In the genomic region with DNA sequence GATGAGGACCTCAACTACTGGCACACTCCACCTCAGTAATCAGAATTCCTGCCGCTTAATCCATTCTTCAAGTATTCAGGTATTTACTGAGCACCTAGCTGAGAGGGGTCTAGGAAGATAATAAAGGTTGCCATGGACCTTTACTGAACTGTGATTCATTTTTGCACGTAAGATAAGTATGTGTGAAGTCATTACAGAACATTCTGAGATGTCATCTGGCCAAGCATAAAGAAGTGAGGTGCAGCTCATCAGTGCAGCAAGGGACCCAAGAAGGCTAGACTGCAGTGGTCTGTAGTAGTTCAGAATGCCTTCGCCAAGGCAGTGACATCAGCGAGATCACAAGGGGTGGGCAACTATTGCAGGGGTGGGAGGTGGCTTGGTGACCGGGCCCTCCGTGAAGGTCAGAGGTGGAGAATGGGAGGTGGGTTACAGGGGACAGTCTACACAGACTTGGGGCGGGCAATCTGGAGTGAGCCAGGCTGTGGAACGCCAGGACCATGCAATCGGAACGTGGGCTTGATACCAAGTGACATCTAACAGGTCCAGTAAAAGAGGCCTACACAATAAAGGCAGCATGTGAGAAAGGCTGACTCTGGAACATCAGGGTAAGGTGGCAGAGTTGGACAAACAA, we compare ENCODE assay signal across 9 cellular contexts.
DNase-seq lines count a peak whose midpoint lies in the region; ATAC-seq and TF ChIP-seq lines count a peak whose summit lies in the region.
"Had no signal": no experiment of that assay in that cellular context is flagged by ENCODE, and none has a peak within 500 bp of the region (broad histone marks: within the 10 kb centered on the region; RNA-seq: fewer than 3 reads in every experiment).

No MANE protein-coding gene starts in this region.

- no peak for TF ChIP-seq EP300 in SK-N-SH (IDR thresholded peaks at IDR 0.05; ENCODE audit: borderline replicate concordance in 1 of 2, low read depth in 1 of 2, low read length in 1 of 2)

- no peak overlapping the region for H2AFZ ChIP-seq in SK-N-SH (ENCODE audit: low read depth)

- H3K27me3 ChIP-seq in SK-N-SH (ENCODE audit: insufficient read depth) (no peaks in the 10 kb centered on the region), liver (ENCODE audit: control insufficient read depth in 4 of 4, insufficient read depth in 4 of 4, low read length in 3 of 4) (no peaks in the 10 kb centered on the region)
- H3K27me3 ChIP-seq: SJCRH30 had no signal

- ATAC-seq in SK-N-SH treated with all-trans-retinoic acid at 6 μM for 48 hours, result no peak
- no peak for ATAC-seq in GM19324 (IDR thresholded peaks at IDR 0.05; ENCODE audit: low FRiP score, unreplicated experiment)

- peaks cover 56% of the 10 kb centered on the region for H3K4me1 Mint-ChIP-seq in activated T-helper 2 cell treated with anti-CD3 and anti-CD28 coated beads, Interferon-gamma antibody, Interleukin-2, Interleukin-4, amounts not matched to agents 10 μg/mL and 5 μg/mL and 100 μg/mL, durations not matched to agents 14 hours and 24 hours and 36 hours (ENCODE audit: low read depth)

- DNase-seq in SK-N-SH (no peak), substantia nigra (lab: John Stamatoyannopoulos, UW) (no peak), NCI-H1105 treated with DMSO at 0.1 percent for 48 hours (lab: John Stamatoyannopoulos, UW) (no peak), 8988T (no peak)
- DNase-seq in activated T-helper 2 cell treated with anti-CD3 and anti-CD28 coated beads, Interferon-gamma antibody, Interleukin-2, Interleukin-4, amounts not matched to agents 10 μg/mL and 5 μg/mL and 100 μg/mL, durations not matched to agents 14 hours and 24 hours and 36 hours (ENCODE audit: low spot score), result no peak
- DNase-seq: SJCRH30 had no signal

- H3K9ac ChIP-seq in SK-N-SH, result no peak overlapping the region
- no peak overlapping the region for H3K9ac ChIP-seq in liver (ENCODE audit: low read depth in 1 of 2, low read length in 2 of 2)

- H3K79me2 ChIP-seq in SK-N-SH (ENCODE audit: insufficient read depth), result peaks cover 31% of the 10 kb centered on the region

- no peak overlapping the region for H3K4me2 ChIP-seq in SK-N-SH

- CTCF ChIA-PET in SK-N-SH (lab: Yijun Ruan, JAX), result interaction anchor here (1.0 to 2.0 kb wide), 3 partner anchors 15 to 301 kb away, joined by 3 to 6 read pairs (median 3); no protein-coding TSS in a partner anchor

- H3K36me3 Mint-ChIP-seq in activated T-helper 2 cell treated with anti-CD3 and anti-CD28 coated beads, Interferon-gamma antibody, Interleukin-2, Interleukin-4, amounts not matched to agents 10 μg/mL and 5 μg/mL and 100 μg/mL, durations not matched to agents 14 hours and 24 hours and 36 hours (ENCODE audit: low read depth), result peaks cover 28% of the 10 kb centered on the region

- H3K4me1 ChIP-seq in SK-N-SH (ENCODE audit: control insufficient read depth in 1 of 2, insufficient read depth in 2 of 2, low read depth in 1 of 2, low read length in 1 of 2), result peaks cover 18 to 33% of the 10 kb centered on the region in 2 experiments; a peak in 3 of 4 replicates
- H3K4me1 ChIP-seq in liver (ENCODE audit: control insufficient read depth in 4 of 4, insufficient read depth in 4 of 4, low read length in 3 of 4), result peaks cover 0 to 31% (median 20%) of the 10 kb centered on the region in 4 donors

- H3K27ac ChIP-seq in SK-N-SH (ENCODE audit: low read depth in 2 of 2, low read length in 1 of 2), result peak overlapping the region; percentile 75 to 89; a peak in 3 of 4 replicates
- peak overlapping the region; percentile 86 to 91 for H3K27ac ChIP-seq in liver (ENCODE audit: low read depth in 1 of 2, low read length in 2 of 2)
- H3K27ac ChIP-seq in substantia nigra (ENCODE audit: low read depth, low read length, poor library complexity, severe bottlenecking), result peak overlapping the region; percentile 68
- H3K27ac ChIP-seq: SJCRH30 had no signal

- intact Hi-C loops in activated T-helper 2 cell treated with anti-CD3 and anti-CD28 coated beads, Interferon-gamma antibody, Interleukin-2, Interleukin-4, amounts not matched to agents 10 μg/mL and 5 μg/mL and 100 μg/mL, durations not matched to agents 14 hours and 24 hours and 36 hours (cut with micrococcal nuclease), result loop anchor here (2.0 kb wide), 3 partner anchors 22 to 276 kb away; no protein-coding TSS in a partner anchor

- H3K9me3 Mint-ChIP-seq in activated T-helper 2 cell treated with anti-CD3 and anti-CD28 coated beads, Interferon-gamma antibody, Interleukin-2, Interleukin-4, amounts not matched to agents 10 μg/mL and 5 μg/mL and 100 μg/mL, durations not matched to agents 14 hours and 24 hours and 36 hours, result peaks cover 4% of the 10 kb centered on the region

- H3K9me3 ChIP-seq in SK-N-SH (no peaks in the 10 kb centered on the region), liver (ENCODE audit: control insufficient read depth in 4 of 4, low read length in 3 of 4) (no peaks in the 10 kb centered on the region)
- H3K9me3 ChIP-seq: SJCRH30 had no signal

- WGBS in SK-N-SH (ENCODE audit: low lambda C conversion rate), result 99% methylated on average over 7 of the region's 10 CpGs
- WGBS in liver, result 97% methylated on average over 10 of the region's 10 CpGs

- TF ChIP-seq RAD21 in SK-N-SH (IDR thresholded peaks at IDR 0.05; ENCODE audit: low read length) (no peak), liver (IDR thresholded peaks at IDR 0.05) (no peak)

- peaks cover 3 to 10% of the 10 kb centered on the region in 2 experiments for H3K36me3 ChIP-seq in SK-N-SH (replicated peaks in 1 of 2; ENCODE audit: control insufficient read depth in 1 of 2, insufficient read depth in 2 of 2, low read length in 1 of 2)
- no peaks in the 10 kb centered on the region for H3K36me3 ChIP-seq in liver (ENCODE audit: control insufficient read depth in 4 of 4, insufficient read depth in 3 of 4, low read depth in 1 of 4, low read length in 3 of 4)
- H3K36me3 ChIP-seq: SJCRH30 had no signal

- POLR2A ChIA-PET in SK-N-SH (lab: Yijun Ruan, JAX), result no interaction called here

- peaks cover 22% of the 10 kb centered on the region for H3F3A ChIP-seq in SK-N-SH (replicated peaks; ENCODE audit: insufficient read depth)

- peaks cover 10% of the 10 kb centered on the region; the same call in 1 of the 2 replicates for H4K20me1 ChIP-seq in SK-N-SH (ENCODE audit: insufficient read depth)

- TF ChIP-seq CTCF in SK-N-SH (IDR thresholded peaks at IDR 0.05) (no peak), liver (IDR thresholded peaks at IDR 0.05; ENCODE audit: low read depth, low read length, missing input control) (no peak)

- peak overlapping the region; percentile 92 for H3K27ac Mint-ChIP-seq in activated T-helper 2 cell treated with anti-CD3 and anti-CD28 coated beads, Interferon-gamma antibody, Interleukin-2, Interleukin-4, amounts not matched to agents 10 μg/mL and 5 μg/mL and 100 μg/mL, durations not matched to agents 14 hours and 24 hours and 36 hours

- no peaks in the 10 kb centered on the region for H3K9me2 ChIP-seq in SK-N-SH

- peak overlapping the region; percentile 2 for H3K4me3 Mint-ChIP-seq in activated T-helper 2 cell treated with anti-CD3 and anti-CD28 coated beads, Interferon-gamma antibody, Interleukin-2, Interleukin-4, amounts not matched to agents 10 μg/mL and 5 μg/mL and 100 μg/mL, durations not matched to agents 14 hours and 24 hours and 36 hours (ENCODE audit: low read depth)

- no peaks in the 10 kb centered on the region for H3K27me3 Mint-ChIP-seq in activated T-helper 2 cell treated with anti-CD3 and anti-CD28 coated beads, Interferon-gamma antibody, Interleukin-2, Interleukin-4, amounts not matched to agents 10 μg/mL and 5 μg/mL and 100 μg/mL, durations not matched to agents 14 hours and 24 hours and 36 hours (ENCODE audit: low read depth)

- H3K4me3 ChIP-seq in SK-N-SH (ENCODE audit: low read depth in 2 of 2, low read length in 1 of 2) (no peak overlapping the region), liver (ENCODE audit: low read depth in 1 of 3, low read length in 3 of 3) (no peak overlapping the region)

TF ChIP-seq in SK-N-SH, 30 proteins besides CTCF, POLR2A, EP300 and RAD21 (continues in another document):
- no peak for TF ChIP-seq USF1 (IDR thresholded peaks at IDR 0.05; ENCODE audit: borderline replicate concordance, low read depth)

TF ChIP-seq in SK-N-SH treated with all-trans-retinoic acid at 6 μM for 48 hours, 23 proteins besides CTCF, POLR2A, EP300 and RAD21 (continues in another document):
- TF ChIP-seq ZC3H10 (CRISPR knock-in tag; IDR thresholded peaks at IDR 0.05) (no peak), ISL1 (CRISPR knock-in tag; IDR thresholded peaks at IDR 0.05) (no peak), PPARA (CRISPR knock-in tag; IDR thresholded peaks at IDR 0.05; ENCODE audit: borderline replicate concordance) (no peak), TCF4 (CRISPR knock-in tag; IDR thresholded peaks at IDR 0.05; ENCODE audit: borderline replicate concordance) (no peak)
- TF ChIP-seq, protein P1, sequence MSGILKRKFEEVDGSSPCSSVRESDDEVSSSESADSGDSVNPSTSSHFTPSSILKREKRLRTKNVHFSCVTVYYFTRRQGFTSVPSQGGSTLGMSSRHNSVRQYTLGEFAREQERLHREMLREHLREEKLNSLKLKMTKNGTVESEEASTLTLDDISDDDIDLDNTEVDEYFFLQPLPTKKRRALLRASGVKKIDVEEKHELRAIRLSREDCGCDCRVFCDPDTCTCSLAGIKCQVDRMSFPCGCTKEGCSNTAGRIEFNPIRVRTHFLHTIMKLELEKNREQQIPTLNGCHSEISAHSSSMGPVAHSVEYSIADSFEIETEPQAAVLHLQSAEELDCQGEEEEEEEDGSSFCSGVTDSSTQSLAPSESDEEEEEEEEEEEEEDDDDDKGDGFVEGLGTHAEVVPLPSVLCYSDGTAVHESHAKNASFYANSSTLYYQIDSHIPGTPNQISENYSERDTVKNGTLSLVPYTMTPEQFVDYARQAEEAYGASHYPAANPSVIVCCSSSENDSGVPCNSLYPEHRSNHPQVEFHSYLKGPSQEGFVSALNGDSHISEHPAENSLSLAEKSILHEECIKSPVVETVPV (CRISPR knock-in tag; IDR thresholded peaks at IDR 0.05), result no peak

TF ChIP-seq in liver, 16 proteins besides CTCF, POLR2A, EP300 and RAD21 (continues in another document):
- TF ChIP-seq TAF1 (conservative IDR thresholded peaks at IDR 0.05), result no peak
- TF ChIP-seq HNF4A (conservative IDR thresholded peaks at IDR 0.05), result no peak
